In genomic region chr14:64860039-64860438, GRCh38 we compare ENCODE assay signal across 24 cellular contexts.
"Had no signal": no experiment of that assay in that cellular context is flagged by ENCODE, and none has a peak within 500 bp of the region (broad histone marks: within the 10 kb centered on the region; RNA-seq: fewer than 3 reads in every experiment).

No MANE protein-coding gene starts in this region.

- H3K4me1 ChIP-seq: breast epithelium, Peyer's patch, SJSA1 had no signal

- ATAC-seq: activated CD4-positive, alpha-beta T cell treated with anti-CD3 and anti-CD28 coated beads for 36 hours; activated T-helper 17 cell treated with anti-CD3 and anti-CD28 coated beads, Interleukin-2, amount 50 U/mL, for 72 hours had no signal

- H3K9me3 Mint-ChIP-seq: activated CD4-positive, alpha-beta memory T cell treated with anti-CD3 and anti-CD28 coated beads, Interleukin-2, amount 10 ng/mL, durations not matched to agents 7 days and 5 days; activated T-helper 17 cell treated with anti-CD3 and anti-CD28 coated beads, Interleukin-2, amount 50 U/mL, for 72 hours; T-helper 1 cell treated with Interleukin-12 subunit alpha and Interleukin-12 subunit beta and Interleukin-4 antibody, amounts not matched to agents 30 μg/mL and 1 μg/mL, for 36 hours had no signal

- H3K4me3 ChIP-seq: breast epithelium, MG63, Peyer's patch, SJSA1 had no signal

- H3K27ac ChIP-seq: breast epithelium, Peyer's patch, SJSA1, WERI-Rb-1 had no signal

- H3K9me3 ChIP-seq: breast epithelium, MG63, Peyer's patch, SJSA1 had no signal

- DNase-seq: activated CD4-positive, alpha-beta memory T cell treated with anti-CD3 and anti-CD28 coated beads, Interleukin-2, amount 10 ng/mL, durations not matched to agents 7 days and 5 days; activated CD4-positive, alpha-beta T cell treated with anti-CD3 and anti-CD28 coated beads for 36 hours; activated CD4-positive, alpha-beta T cell treated with anti-CD3 and anti-CD28 coated beads, Interleukin-2, amount 50 U/mL, for 1 hour; activated gamma-delta T cell treated with Interleukin-2 at 50 U/mL for 16 hours; activated naive CD4-positive, alpha-beta T cell treated with anti-CD3 and anti-CD28 coated beads, Interleukin-2, amount 50 U/mL, for 16 hours; activated T-cell treated with anti-CD3 and anti-CD28 coated beads for 4 hours; activated T-cell treated with anti-CD3 and anti-CD28 coated beads, Interleukin-2, amount 50 U/mL, for 48 hours; aorta; central memory CD4-positive, alpha-beta T cell; MG63; MV-4-11; NCI-H1105; NCI-H1436; NCI-H1694 treated with DMSO at 0.1 percent for 48 hours; NCI-H2029 treated with DMSO at 0.1 percent for 48 hours; NCI-H345; NCI-H524; Peyer's patch; SHP77; WERI-Rb-1 had no signal

- H3K27ac Mint-ChIP-seq: activated CD4-positive, alpha-beta memory T cell treated with anti-CD3 and anti-CD28 coated beads, Interleukin-2, amount 10 ng/mL, durations not matched to agents 7 days and 5 days; activated CD4-positive, alpha-beta T cell treated with anti-CD3 and anti-CD28 coated beads for 36 hours; activated T-helper 17 cell treated with anti-CD3 and anti-CD28 coated beads, Interleukin-2, amount 50 U/mL, for 72 hours; T-helper 1 cell treated with Interleukin-12 subunit alpha and Interleukin-12 subunit beta and Interleukin-4 antibody, amounts not matched to agents 30 μg/mL and 1 μg/mL, for 36 hours had no signal

- H3K27me3 ChIP-seq: breast epithelium, MG63, Peyer's patch, SJSA1 had no signal

- H3K4me1 Mint-ChIP-seq: activated CD4-positive, alpha-beta memory T cell treated with anti-CD3 and anti-CD28 coated beads, Interleukin-2, amount 10 ng/mL, durations not matched to agents 7 days and 5 days; activated CD4-positive, alpha-beta T cell treated with anti-CD3 and anti-CD28 coated beads for 36 hours; activated T-helper 17 cell treated with anti-CD3 and anti-CD28 coated beads, Interleukin-2, amount 50 U/mL, for 72 hours had no signal

- H3K36me3 ChIP-seq: breast epithelium, MG63, Peyer's patch, SJSA1, WERI-Rb-1 had no signal

- H3K4me3 Mint-ChIP-seq: activated CD4-positive, alpha-beta memory T cell treated with anti-CD3 and anti-CD28 coated beads, Interleukin-2, amount 10 ng/mL, durations not matched to agents 7 days and 5 days; activated CD4-positive, alpha-beta T cell treated with anti-CD3 and anti-CD28 coated beads for 36 hours; activated T-helper 17 cell treated with anti-CD3 and anti-CD28 coated beads, Interleukin-2, amount 50 U/mL, for 72 hours; T-helper 1 cell treated with Interleukin-12 subunit alpha and Interleukin-12 subunit beta and Interleukin-4 antibody, amounts not matched to agents 30 μg/mL and 1 μg/mL, for 36 hours had no signal
